8 cellular contexts compared by ENCODE assay signal in genomic region chr13:49400755-49401659, GRCh38. TPM values are rescaled to one million over a fixed set of nuclear protein-coding genes. Genes with fewer than 3 reads are reported as not detected.
DNase-seq lines count a peak whose midpoint lies in the region; ATAC-seq and TF ChIP-seq lines count a peak whose summit lies in the region.

No MANE protein-coding gene starts in this region.

- H3K9ac ChIP-seq in adipocyte (ENCODE audit: low read length) (peak overlapping the region; percentile 68), smooth muscle cell (ENCODE audit: low read depth) (peak overlapping the region; percentile 7)

- H4K20me1 ChIP-seq in smooth muscle cell (ENCODE audit: low read depth) = no peaks in the 10 kb centered on the region

- peak; percentile 49 for DNase-seq in CMK (ENCODE audit: low read depth)
- DNase-seq in adipocyte (ENCODE audit: low read depth) = peak; percentile 70
- peak; percentile 12 for DNase-seq in iPS-NIHi11 (ENCODE audit: low spot score)
- DNase-seq in smooth muscle cell (lab: John Stamatoyannopoulos, UW; ENCODE audit: unreplicated experiment) = no peak
- no peak for DNase-seq in COR-L47 (lab: John Stamatoyannopoulos, UW)
- DNase-seq in H7 = no peak

- H3K27me3 ChIP-seq in adipocyte (replicated peaks; ENCODE audit: control insufficient read depth, insufficient read depth, low read length) (no peaks in the 10 kb centered on the region), smooth muscle cell (ENCODE audit: low read depth) (no peaks in the 10 kb centered on the region), H7 (ENCODE audit: control insufficient read depth, insufficient read depth, low read length) (no peaks in the 10 kb centered on the region)

- H3F3A ChIP-seq in smooth muscle cell (ENCODE audit: low read depth) = peaks cover 11% of the 10 kb centered on the region

- peak overlapping the region; percentile 44 for H3K27ac ChIP-seq in smooth muscle cell (ENCODE audit: low read depth)

- WGBS in smooth muscle cell (ENCODE audit: low lambda C conversion rate) = 2% methylated on average over 7 of the region's 7 CpGs

- H3K4me2 ChIP-seq in smooth muscle cell = peak overlapping the region; percentile 77

- ATAC-seq in HG02870 (IDR thresholded peaks at IDR 0.05; ENCODE audit: unreplicated experiment) (peak; percentile 93), HG03196 (IDR thresholded peaks at IDR 0.05; ENCODE audit: unreplicated experiment) (no peak)

- H3K79me2 ChIP-seq in smooth muscle cell (ENCODE audit: low read depth) = peaks cover 4% of the 10 kb centered on the region

- TF ChIP-seq CTCF in smooth muscle cell (IDR thresholded peaks at IDR 0.05; ENCODE audit: borderline replicate concordance, insufficient read depth, poor library complexity, severe bottlenecking) = no peak

- H3K36me3 ChIP-seq in adipocyte (ENCODE audit: control insufficient read depth, insufficient read depth, low read length, severe bottlenecking) = no peaks in the 10 kb centered on the region
- H3K36me3 ChIP-seq in smooth muscle cell (ENCODE audit: low read depth) = no peaks in the 10 kb centered on the region
- H3K36me3 ChIP-seq in H7 (replicated peaks; ENCODE audit: control insufficient read depth, insufficient read depth, low read length) = no peaks in the 10 kb centered on the region

- H3K4me1 ChIP-seq in adipocyte (ENCODE audit: control insufficient read depth, insufficient read depth, low read length) = peaks cover 17% of the 10 kb centered on the region
- peaks cover 5% of the 10 kb centered on the region for H3K4me1 ChIP-seq in smooth muscle cell (ENCODE audit: low read depth)

- H3K4me3 ChIP-seq in adipocyte (ENCODE audit: low read length) (peak overlapping the region; percentile 76), smooth muscle cell (peak overlapping the region; percentile 45), H7 (ENCODE audit: insufficient read depth, low read depth, low read length) (no peak overlapping the region)

- peak overlapping the region; percentile 28 for H2AFZ ChIP-seq in smooth muscle cell (ENCODE audit: low read depth)

- peaks cover 15% of the 10 kb centered on the region for H3K9me3 ChIP-seq in adipocyte (ENCODE audit: control insufficient read depth, low read length)
- H3K9me3 ChIP-seq in smooth muscle cell (replicated peaks; ENCODE audit: low read depth) = peaks cover 8% of the 10 kb centered on the region

RNA-seq across cellular contexts. Expression of gene CAB39L, which starts 42.9 kb away (rescaled TPM):
- total RNA-seq in smooth muscle cell = 13.8 and 19.7 TPM in 2 replicates
- polyA plus RNA-seq in smooth muscle cell = 10.1 and 13.2 TPM in 2 replicates
- total RNA-seq in H7 (2014; rRNA removed; shearing (Covaris generic)) = 4.0 and 7.1 TPM in 2 replicates

RNA-seq across cellular contexts. Expression of gene SETDB2, which starts 43.1 kb away (rescaled TPM):
- total RNA-seq in smooth muscle cell = 4.9 and 8.5 TPM in 2 replicates
- 3.5 and 4.5 TPM in 2 replicates for polyA plus RNA-seq in smooth muscle cell
- 2.8 and 4.6 TPM in 2 replicates for total RNA-seq in H7 (2014; rRNA removed; shearing (Covaris generic))

Comparison
In these comparisons a context has a peak if more than half of its experiments do, and no peak if none do; other contexts are left out.
1. DNase-seq: peak in CMK (single experiment), adipocyte (single experiment) and iPS-NIHi11 (single experiment); none in smooth muscle cell (single experiment), COR-L47 (single experiment) and H7 (single experiment).